In genomic region chr1:7859406-7859805, GRCh38 we compare ENCODE assay signal across 3 cellular contexts.
TF ChIP-seq lines count a peak whose summit lies in the region.

No MANE protein-coding gene starts in this region.

TF ChIP-seq in HEK293, 187 proteins besides CTCF, POLR2A, EP300 and RAD21:
- no peak for TF ChIP-seq ZNF366 (tag by site-specific recombination; conservative IDR thresholded peaks at IDR 0.05)
- peak; percentile 83 for TF ChIP-seq ZNF623 (tag by site-specific recombination; IDR thresholded peaks at IDR 0.05)

TF ChIP-seq in IMR-90, 13 proteins besides CTCF, POLR2A, EP300 and RAD21:
- TF ChIP-seq CEBPB (IDR thresholded peaks at IDR 0.05; ENCODE audit: low read depth, low read length), result no peak
- TF ChIP-seq USF2 (IDR thresholded peaks at IDR 0.05; ENCODE audit: low read depth, low read length), result 0 out of 2 replicates have a peak, but pooled peaks have one; percentile 17

TF ChIP-seq in GM12878, 131 proteins besides CTCF, POLR2A, EP300 and RAD21:
- TF ChIP-seq RAD51 (IDR thresholded peaks at IDR 0.05) (peak; percentile 21; the same call in 1 of the 2 replicates), RB1 (IDR thresholded peaks at IDR 0.05; ENCODE audit: borderline replicate concordance) (no peak)
